In genomic region chr13:96191367-96191766, GRCh38 we compare ENCODE assay signal across 32 cellular contexts.
"Had no signal": no experiment of that assay in that cellular context is flagged by ENCODE, and none has a peak within 500 bp of the region (broad histone marks: within the 10 kb centered on the region; RNA-seq: fewer than 3 reads in every experiment).

No MANE protein-coding gene starts in this region.

- ATAC-seq: activated T-cell treated with anti-CD3 and anti-CD28 coated beads, Interleukin-2, amount 50 U/mL, for 72 hours; activated T-helper 17 cell treated with anti-CD3 and anti-CD28 coated beads, Interleukin-2, amount 50 U/mL, for 72 hours; Right ventricle myocardium inferior had no signal

- H3K4me3 ChIP-seq: coronary artery, PC-9 had no signal

- H3K27ac ChIP-seq: coronary artery, PC-9, RWPE1, WERI-Rb-1 had no signal

- H3K36me3 ChIP-seq: WERI-Rb-1 had no signal

- DNase-seq: activated CD4-positive, alpha-beta memory T cell treated with anti-CD3 and anti-CD28 coated beads, Interleukin-2, amount 10 ng/mL, durations not matched to agents 7 days and 5 days; activated CD4-positive, alpha-beta T cell treated with anti-CD3 and anti-CD28 coated beads for 1 hour; activated CD4-positive, alpha-beta T cell treated with anti-CD3 and anti-CD28 coated beads for 48 hours; activated CD4-positive, CD25-positive, alpha-beta regulatory T cell; activated effector memory CD4-positive, alpha-beta T cell treated with anti-CD3 and anti-CD28 coated beads, Interleukin-2, amount 50 U/mL, for 16 hours; activated naive CD4-positive, alpha-beta T cell; activated naive CD4-positive, alpha-beta T cell treated with anti-CD3 and anti-CD28 coated beads, Interleukin-2, amount 50 U/mL, for 16 hours; activated naive CD8-positive, alpha-beta T cell treated with anti-CD3 and anti-CD28 coated beads for 36 hours; activated T-cell treated with anti-CD3 and anti-CD28 coated beads, Interleukin-2, amount 50 U/mL, for 1 hour; activated T-cell treated with anti-CD3 and anti-CD28 coated beads, Interleukin-2, amount 50 U/mL, for 72 hours; amniotic stem cell; aorta; Kasumi-1; KG1; NCI-H1092 treated with DMSO at 0.1 percent for 48 hours; NCI-H146; NCI-H2081; NCI-H510A; NCI-H526; NCI-H748 treated with DMSO at 0.1 percent for 48 hours; NK-92 treated with Interleukin-12 subunit alpha and Interleukin-12 subunit beta, amount 100 ng/mL, for 24 hours; PC-9; SIG-M5; SW 1271; T-helper 1 cell; T-helper 2 cell; T-helper 9 cell; WERI-Rb-1 had no signal
